1 cellular context compared by ENCODE assay signal in the genomic region with DNA sequence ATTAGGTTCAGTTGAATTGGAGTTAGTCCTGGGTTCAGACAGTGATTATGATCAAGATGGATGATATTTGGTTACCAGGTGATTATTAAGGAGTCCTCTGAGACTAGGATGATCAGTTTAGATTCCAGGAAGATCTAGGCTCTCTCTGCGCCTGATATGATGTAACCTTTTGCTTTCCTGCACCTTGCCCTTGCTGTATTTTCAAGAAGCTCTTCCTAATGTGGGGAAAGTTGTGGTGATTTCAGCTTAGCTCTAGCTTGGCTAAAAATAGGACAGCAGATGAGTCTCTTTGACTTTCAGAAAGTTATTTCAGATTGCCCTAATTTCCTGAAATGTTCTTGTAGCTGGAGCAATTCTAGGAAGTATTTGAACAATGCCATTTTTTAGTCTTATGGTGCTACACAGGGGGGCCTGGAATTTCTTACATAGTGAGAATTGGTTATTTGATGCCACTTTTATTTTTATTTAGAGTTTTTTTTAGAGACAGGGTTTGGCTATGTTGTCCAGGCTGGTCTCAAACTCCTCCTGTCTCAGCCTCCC.
TF ChIP-seq lines count a peak whose summit lies in the region.

No MANE protein-coding gene starts in this region.

TF ChIP-seq in HEK293, 187 proteins besides CTCF, POLR2A, EP300 and RAD21 (continued from another document):
- TF ChIP-seq, protein P1, sequence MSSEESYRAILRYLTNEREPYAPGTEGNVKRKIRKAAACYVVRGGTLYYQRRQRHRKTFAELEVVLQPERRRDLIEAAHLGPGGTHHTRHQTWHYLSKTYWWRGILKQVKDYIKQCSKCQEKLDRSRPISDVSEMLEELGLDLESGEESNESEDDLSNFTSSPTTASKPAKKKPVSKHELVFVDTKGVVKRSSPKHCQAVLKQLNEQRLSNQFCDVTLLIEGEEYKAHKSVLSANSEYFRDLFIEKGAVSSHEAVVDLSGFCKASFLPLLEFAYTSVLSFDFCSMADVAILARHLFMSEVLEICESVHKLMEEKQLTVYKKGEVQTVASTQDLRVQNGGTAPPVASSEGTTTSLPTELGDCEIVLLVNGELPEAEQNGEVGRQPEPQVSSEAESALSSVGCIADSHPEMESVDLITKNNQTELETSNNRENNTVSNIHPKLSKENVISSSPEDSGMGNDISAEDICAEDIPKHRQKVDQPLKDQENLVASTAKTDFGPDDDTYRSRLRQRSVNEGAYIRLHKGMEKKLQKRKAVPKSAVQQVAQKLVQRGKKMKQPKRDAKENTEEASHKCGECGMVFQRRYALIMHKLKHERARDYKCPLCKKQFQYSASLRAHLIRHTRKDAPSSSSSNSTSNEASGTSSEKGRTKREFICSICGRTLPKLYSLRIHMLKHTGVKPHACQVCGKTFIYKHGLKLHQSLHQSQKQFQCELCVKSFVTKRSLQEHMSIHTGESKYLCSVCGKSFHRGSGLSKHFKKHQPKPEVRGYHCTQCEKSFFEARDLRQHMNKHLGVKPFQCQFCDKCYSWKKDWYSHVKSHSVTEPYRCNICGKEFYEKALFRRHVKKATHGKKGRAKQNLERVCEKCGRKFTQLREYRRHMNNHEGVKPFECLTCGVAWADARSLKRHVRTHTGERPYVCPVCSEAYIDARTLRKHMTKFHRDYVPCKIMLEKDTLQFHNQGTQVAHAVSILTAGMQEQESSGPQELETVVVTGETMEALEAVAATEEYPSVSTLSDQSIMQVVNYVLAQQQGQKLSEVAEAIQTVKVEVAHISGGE (tag by site-specific recombination; conservative IDR thresholded peaks at IDR 0.05; ENCODE audit: low read depth) = no peak
- TF ChIP-seq EGR2 (tag by site-specific recombination; IDR thresholded peaks at IDR 0.05; ENCODE audit: low read depth) = no peak
- TF ChIP-seq ZNF140 (tag by site-specific recombination; IDR thresholded peaks at IDR 0.05) = no peak
- TF ChIP-seq BCL11B (tag by site-specific recombination; IDR thresholded peaks at IDR 0.05; ENCODE audit: low read depth) = no peak
TF ChIP-seq in HEK293: peak in this region for 3.
